ENCODE assay signal across 14 cellular contexts in the genomic region with DNA sequence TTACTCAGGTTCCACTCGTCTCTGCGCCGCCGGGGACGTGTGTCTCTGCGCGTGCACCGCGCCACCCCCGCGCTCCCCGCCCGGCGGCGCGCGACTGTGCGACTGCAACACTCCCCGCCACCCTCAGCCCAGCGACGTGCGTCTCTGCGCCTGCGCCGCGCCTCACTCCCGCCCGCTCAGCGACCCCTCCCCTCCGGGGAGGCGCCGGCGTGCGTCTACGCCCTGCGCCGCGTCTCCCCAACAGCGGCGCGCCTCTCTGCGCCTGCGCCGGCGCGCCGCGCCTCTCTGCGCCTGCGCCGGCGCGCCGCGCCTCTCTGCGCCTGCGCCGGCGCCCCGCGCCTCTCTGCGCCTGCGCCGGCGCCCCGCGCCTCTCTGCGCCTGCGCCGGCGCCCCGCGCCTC. TPM values are rescaled to one million over a fixed set of nuclear protein-coding genes. Genes with fewer than 3 reads are reported as not detected.
A peak's percentile ranks its signal among the peaks of the same experiment; 100 is the strongest.
DNase-seq lines count a peak whose midpoint lies in the region; ATAC-seq, FAIRE-seq and TF ChIP-seq lines count a peak whose summit lies in the region.
"Not testable (repeated sequence)": the region's sequence is repeated elsewhere in the genome, so short reads cannot be mapped to it uniquely, and the experiment has no call there.
"Had no signal": no experiment of that assay in that cellular context is flagged by ENCODE, and none has a peak within 500 bp of the region (broad histone marks: within the 10 kb centered on the region; RNA-seq: fewer than 3 reads in every experiment).

No MANE protein-coding gene starts in this region.

- not testable (repeated sequence) for H3K27me3 ChIP-seq in Caco-2 (replicated peaks; ENCODE audit: control insufficient read depth, insufficient read depth, low read length); aorta (ENCODE audit: control insufficient read depth in 1 of 2, insufficient read depth in 2 of 2, low read length in 1 of 2)

- not testable (repeated sequence) for H3K27ac ChIP-seq in kidney (ENCODE audit: low read depth in 2 of 2, low read length in 2 of 2); aorta (ENCODE audit: low read depth in 1 of 2, low read length in 2 of 2)

- POLR2A ChIA-PET in Caco-2 (lab: Charles Lee); activated CD4-positive, alpha-beta memory T cell treated with anti-CD3 and anti-CD28 coated beads, Interleukin-2, amount 10 ng/mL, durations not matched to agents 7 days and 5 days (lab: Charles Lee): not testable (repeated sequence)

- H3K4me3 Mint-ChIP-seq in Caco-2 (ENCODE audit: unreplicated experiment); activated CD4-positive, alpha-beta memory T cell treated with anti-CD3 and anti-CD28 coated beads, Interleukin-2, amount 10 ng/mL, durations not matched to agents 7 days and 5 days; stimulated activated effector memory CD8-positive, alpha-beta T cell treated with anti-CD3 and anti-CD28 coated beads, Interleukin-12 subunit alpha, Interleukin-12 subunit beta, amount 100 ng/mL, for 72 hours: not testable (repeated sequence)

- H3K27ac Mint-ChIP-seq in Caco-2 (ENCODE audit: unreplicated experiment); activated CD4-positive, alpha-beta memory T cell treated with anti-CD3 and anti-CD28 coated beads, Interleukin-2, amount 10 ng/mL, durations not matched to agents 7 days and 5 days; stimulated activated effector memory CD8-positive, alpha-beta T cell treated with anti-CD3 and anti-CD28 coated beads, Interleukin-12 subunit alpha, Interleukin-12 subunit beta, amount 100 ng/mL, for 72 hours: not testable (repeated sequence)

- H3K36me3 ChIP-seq in Caco-2 (ENCODE audit: control insufficient read depth, insufficient read depth, low read length); kidney (ENCODE audit: control insufficient read depth in 1 of 2, insufficient read depth in 2 of 2, low read length in 2 of 2); mucosa of descending colon (ENCODE audit: low read depth); aorta (ENCODE audit: control insufficient read depth in 1 of 2, insufficient read depth in 2 of 2, low read length in 1 of 2): not testable (repeated sequence)

- not testable (repeated sequence) for TF ChIP-seq CTCF in Caco-2 (IDR thresholded peaks at IDR 0.05; ENCODE audit: insufficient read depth in 1 of 2, low read depth in 1 of 2, low read length in 1 of 2, severe bottlenecking in 1 of 2, unreplicated experiment in 1 of 2); kidney (IDR thresholded peaks at IDR 0.05; ENCODE audit: borderline replicate concordance, extremely low read depth, insufficient read depth); mucosa of descending colon (IDR thresholded peaks at IDR 0.05)

- intact Hi-C loops in Caco-2 (cut with micrococcal nuclease; ENCODE audit: unreplicated experiment); kidney (cut with DNase I); mucosa of descending colon (cut with DNase I, micrococcal nuclease); posterior vena cava (cut with DNase I); aorta (cut with DNase I): not testable (repeated sequence)

- BruUV-seq in Caco-2 (replicated peaks; lab: Mats Ljungman, UMichigan), result not testable (repeated sequence)

- H3K9me3 ChIP-seq in Caco-2; kidney (ENCODE audit: control insufficient read depth in 1 of 2, low read length in 2 of 2); mucosa of descending colon; aorta (ENCODE audit: control insufficient read depth, low read length): not testable (repeated sequence)

- DNase-seq in Caco-2 (peak; percentile 1 to 9), kidney (peak; percentile 59), mucosa of descending colon (peak in 2 of 3 donors; percentile 27 to 49), posterior vena cava (ENCODE audit: low spot score) (peak; percentile 76), aorta (peak; percentile 51 to 60)
- DNase-seq in activated CD4-positive, alpha-beta memory T cell treated with anti-CD3 and anti-CD28 coated beads, Interleukin-2, amount 10 ng/mL, durations not matched to agents 7 days and 5 days, result peak; percentile 15
- DNase-seq in activated naive CD8-positive, alpha-beta T cell treated with anti-CD3 and anti-CD28 coated beads, Interleukin-2, amount 50 U/mL, for 16 hours (ENCODE audit: low read depth, low spot score), result peak; percentile 0
- peak; percentile 1 to 47 for DNase-seq in stimulated activated effector memory CD8-positive, alpha-beta T cell treated with anti-CD3 and anti-CD28 coated beads, Interleukin-12 subunit alpha, Interleukin-12 subunit beta, amount 100 ng/mL, for 72 hours (ENCODE audit: low spot score in 2 of 2)

- H3K27me3 Mint-ChIP-seq in Caco-2 (ENCODE audit: insufficient read depth, unreplicated experiment); activated CD4-positive, alpha-beta memory T cell treated with anti-CD3 and anti-CD28 coated beads, Interleukin-2, amount 10 ng/mL, durations not matched to agents 7 days and 5 days: not testable (repeated sequence)

- H3K4me3 ChIP-seq in Caco-2 (ENCODE audit: low read depth, low read length); kidney (ENCODE audit: low read length in 2 of 2); mucosa of descending colon; aorta (ENCODE audit: low read length in 2 of 2): not testable (repeated sequence)

- not testable (repeated sequence) for H3K4me1 ChIP-seq in Caco-2; kidney (ENCODE audit: control insufficient read depth in 1 of 2, insufficient read depth in 1 of 2, low read depth in 1 of 2, low read length in 2 of 2); mucosa of descending colon (ENCODE audit: low read depth); aorta (ENCODE audit: control insufficient read depth in 1 of 2, insufficient read depth in 2 of 2, low read length in 2 of 2)

- H3K9ac ChIP-seq in kidney (ENCODE audit: low read length in 2 of 2), result not testable (repeated sequence)

- H3K4me1 Mint-ChIP-seq in Caco-2 (ENCODE audit: low read depth, unreplicated experiment); activated CD4-positive, alpha-beta memory T cell treated with anti-CD3 and anti-CD28 coated beads, Interleukin-2, amount 10 ng/mL, durations not matched to agents 7 days and 5 days; stimulated activated effector memory CD8-positive, alpha-beta T cell treated with anti-CD3 and anti-CD28 coated beads, Interleukin-12 subunit alpha, Interleukin-12 subunit beta, amount 100 ng/mL, for 72 hours: not testable (repeated sequence)

- CTCF ChIA-PET in Caco-2 (lab: Charles Lee); activated CD4-positive, alpha-beta memory T cell treated with anti-CD3 and anti-CD28 coated beads, Interleukin-2, amount 10 ng/mL, durations not matched to agents 7 days and 5 days (lab: Charles Lee): not testable (repeated sequence)

- not testable (repeated sequence) for FAIRE-seq in kidney (lab: Jason Lieb, UNC)

- not testable (repeated sequence) for ATAC-seq in mucosa of descending colon; stimulated activated effector memory CD8-positive, alpha-beta T cell treated with anti-CD3 and anti-CD28 coated beads, Interleukin-12 subunit alpha, Interleukin-12 subunit beta, amount 100 ng/mL, for 72 hours; aorta (ENCODE audit: low FRiP score)

- not testable (repeated sequence) for H3K9me3 Mint-ChIP-seq in Caco-2 (ENCODE audit: unreplicated experiment); activated CD4-positive, alpha-beta memory T cell treated with anti-CD3 and anti-CD28 coated beads, Interleukin-2, amount 10 ng/mL, durations not matched to agents 7 days and 5 days; stimulated activated effector memory CD8-positive, alpha-beta T cell treated with anti-CD3 and anti-CD28 coated beads, Interleukin-12 subunit alpha, Interleukin-12 subunit beta, amount 100 ng/mL, for 72 hours

- not testable (repeated sequence) for H3K36me3 Mint-ChIP-seq in Caco-2 (ENCODE audit: insufficient read depth, unreplicated experiment); activated CD4-positive, alpha-beta memory T cell treated with anti-CD3 and anti-CD28 coated beads, Interleukin-2, amount 10 ng/mL, durations not matched to agents 7 days and 5 days (ENCODE audit: low read depth); stimulated activated effector memory CD8-positive, alpha-beta T cell treated with anti-CD3 and anti-CD28 coated beads, Interleukin-12 subunit alpha, Interleukin-12 subunit beta, amount 100 ng/mL, for 72 hours

- WGBS in aorta, 2 donors, result 73 to 77% methylated on average over 41 to 44 of the region's 73 CpGs

RNA-seq across cellular contexts. Expression of gene DUX4, which starts 29.9 kb away (rescaled TPM):
- total RNA-seq in Caco-2 (2022) (not detected in 2 replicates), kidney (not detected), mucosa of descending colon (not detected), posterior vena cava (not detected), aorta (not detected)
- not detected for total RNA-seq in activated CD4-positive, alpha-beta memory T cell treated with anti-CD3 and anti-CD28 coated beads, Interleukin-2, amount 10 ng/mL, durations not matched to agents 7 days and 5 days
- polyA plus RNA-seq in kidney (ENCODE audit: insufficient read depth, low read depth, low replicate concordance) (not detected), aorta (not detected)
- total RNA-seq: G401, H1, MCF 10A, OCI-LY7 had no signal
- polyA plus RNA-seq: AG04450, H1, IgD-negative memory B cell had no signal

Comparison
In these comparisons a context has a peak if more than half of its experiments do, and no peak if none do; other contexts are left out.
1. DNase-seq: peak in every context shown above with its lines; median percentile 76 in posterior vena cava; 59 in kidney; 56 in aorta; 38 in mucosa of descending colon; 24 in stimulated activated effector memory CD8-positive, alpha-beta T cell treated with anti-CD3 and anti-CD28 coated beads, Interleukin-12 subunit alpha, Interleukin-12 subunit beta, amount 100 ng/mL, for 72 hours; 15 in activated CD4-positive, alpha-beta memory T cell treated with anti-CD3 and anti-CD28 coated beads, Interleukin-2, amount 10 ng/mL, durations not matched to agents 7 days and 5 days; 5 in Caco-2; 0 in activated naive CD8-positive, alpha-beta T cell treated with anti-CD3 and anti-CD28 coated beads, Interleukin-2, amount 50 U/mL, for 16 hours.